ENCODE assay signal across 14 cellular contexts in the genomic region with DNA sequence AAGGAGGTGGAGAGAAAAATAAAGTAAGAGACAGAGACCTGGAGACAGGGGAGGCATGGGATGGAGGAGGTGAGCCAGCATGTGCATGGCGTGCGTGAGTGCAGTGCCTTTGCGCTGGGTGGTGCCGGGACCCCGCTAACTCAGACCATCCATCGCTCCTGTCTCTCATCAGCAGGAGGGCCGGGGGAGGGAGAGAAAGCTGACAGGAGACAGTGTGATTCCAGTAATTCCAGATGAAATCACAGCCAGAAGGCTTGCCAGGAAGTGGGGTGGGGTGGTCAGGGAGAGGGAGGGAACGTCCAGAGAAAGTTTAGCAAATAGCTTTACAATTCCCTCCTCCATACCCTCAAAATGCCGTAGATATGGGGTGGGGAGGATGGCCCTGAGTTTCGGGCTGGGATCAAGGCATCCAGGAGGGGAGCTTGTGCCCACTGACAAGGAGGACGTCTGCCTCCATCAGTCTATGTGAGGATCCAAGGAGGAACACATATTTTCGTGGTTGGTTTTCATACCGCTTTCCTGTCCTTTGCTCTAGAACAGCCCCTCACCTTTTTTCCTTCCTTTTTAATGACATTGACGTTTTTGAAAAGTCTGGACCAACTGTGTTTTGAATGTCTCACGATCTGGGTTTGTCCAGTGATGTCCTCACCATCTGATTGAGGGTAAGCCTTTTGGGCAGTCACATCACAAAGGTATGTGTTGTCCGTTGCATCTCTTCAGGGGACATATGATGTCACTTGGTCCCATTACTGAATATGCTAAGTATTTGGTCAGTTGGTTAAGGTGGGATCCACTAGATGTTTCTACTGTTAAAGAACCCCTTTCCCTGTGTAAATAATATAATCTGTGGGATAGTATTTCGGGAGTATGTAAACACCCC.
DNase-seq lines count a peak whose midpoint lies in the region; ATAC-seq and TF ChIP-seq lines count a peak whose summit lies in the region.
"Had no signal": no experiment of that assay in that cellular context is flagged by ENCODE, and none has a peak within 500 bp of the region (broad histone marks: within the 10 kb centered on the region; RNA-seq: fewer than 3 reads in every experiment).

No MANE protein-coding gene starts in this region.

- intact Hi-C loops in esophagus muscularis mucosa (cut with DNase I), result no loop called here

- peak overlapping the region; percentile 27 to 79 (median 54) for H3K27ac ChIP-seq in esophagus muscularis mucosa (replicated peaks in 1 of 4)

- H3K27me3 ChIP-seq in esophagus muscularis mucosa, result no peaks in the 10 kb centered on the region

- H3K4me3 ChIP-seq in esophagus muscularis mucosa, result no peak overlapping the region

- H3K4me1 ChIP-seq in esophagus muscularis mucosa, result peaks cover 0 to 33% (median 28%) of the 10 kb centered on the region in 4 donors

- no peak for TF ChIP-seq POLR2A in esophagus muscularis mucosa (IDR thresholded peaks at IDR 0.05; ENCODE audit: low read depth)

- ATAC-seq in HG03378 (IDR thresholded peaks at IDR 0.05; ENCODE audit: unreplicated experiment), result no peak
- ATAC-seq: Panc1 had no signal

- H3K36me3 ChIP-seq in esophagus muscularis mucosa, result no peaks in the 10 kb centered on the region

- no peak for TF ChIP-seq CTCF in esophagus muscularis mucosa (IDR thresholded peaks at IDR 0.05)

- H3K9me3 ChIP-seq in esophagus muscularis mucosa, result peaks cover 0 to 8% (median 7%) of the 10 kb centered on the region in 4 donors

- TF ChIP-seq EP300 in esophagus muscularis mucosa (IDR thresholded peaks at IDR 0.05), result no peak

- 30% methylated on average over 17 of the region's 17 CpGs for WGBS in esophagus muscularis mucosa

- peak; percentile 72 for DNase-seq in A172 (ENCODE audit: low spot score)
- DNase-seq in NCI-H226, result peak; percentile 90
- no peak for DNase-seq in esophagus muscularis mucosa (ENCODE audit: extremely low spot score)
- DNase-seq in myocyte (ENCODE audit: low read depth), result peak; percentile 60
- no peak for DNase-seq in medulla oblongata (ENCODE audit: extremely low spot score)
- no peak for DNase-seq in amniotic stem cell (lab: John Stamatoyannopoulos, UW)
- no peak for DNase-seq in mucosa of gallbladder (ENCODE audit: low spot score)
- DNase-seq: ACHN; effector CD4-positive, alpha-beta T cell; midbrain; NCI-H345; T1000 had no signal

Comparison
In these comparisons a context has a peak if more than half of its experiments do, and no peak if none do; other contexts are left out.
1. DNase-seq: peak in A172 (single experiment), NCI-H226 (single experiment) and myocyte (single experiment); none in esophagus muscularis mucosa (single experiment), medulla oblongata (single experiment), amniotic stem cell (single experiment) and mucosa of gallbladder (single experiment).